In the genomic region with DNA sequence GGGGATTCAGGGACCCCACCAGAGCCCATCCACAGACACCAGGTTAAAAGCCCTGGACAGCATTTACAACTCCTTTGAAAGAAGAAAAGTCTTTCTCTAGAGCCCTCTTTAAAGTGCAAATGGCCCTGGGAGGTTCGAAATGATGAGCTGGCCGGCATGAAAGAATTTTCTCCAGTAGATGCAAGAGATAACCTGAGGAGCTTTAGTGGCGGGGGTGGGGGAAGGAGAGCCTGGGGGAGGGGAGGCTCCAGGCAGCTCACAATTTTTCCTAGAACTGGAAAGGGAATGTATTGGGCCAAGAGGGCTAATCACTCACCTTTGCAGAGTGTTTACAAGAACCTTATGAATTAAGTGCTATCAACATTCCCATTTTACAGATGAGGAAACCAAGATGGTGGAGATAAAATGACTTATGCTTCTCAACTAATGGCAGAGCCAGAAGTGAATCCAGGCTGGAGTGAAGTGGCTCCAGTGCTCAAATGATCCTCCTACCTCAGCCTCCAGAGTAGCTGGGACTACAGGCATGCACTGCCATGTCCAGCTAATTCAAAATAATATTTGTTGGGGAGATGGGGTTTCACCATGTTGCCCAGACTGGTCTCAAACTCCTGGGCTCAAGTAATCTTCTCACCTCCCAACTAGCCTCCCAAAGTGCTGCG, we compare ENCODE assay signal across 19 cellular contexts. TPM values are rescaled to one million over a fixed set of nuclear protein-coding genes. Genes with fewer than 3 reads are reported as not detected.
A peak's percentile ranks its signal among the peaks of the same experiment; 100 is the strongest.
DNase-seq lines count a peak whose midpoint lies in the region; ATAC-seq and TF ChIP-seq lines count a peak whose summit lies in the region.
"Had no signal": no experiment of that assay in that cellular context is flagged by ENCODE, and none has a peak within 500 bp of the region (broad histone marks: within the 10 kb centered on the region; RNA-seq: fewer than 3 reads in every experiment).

No MANE protein-coding gene starts in this region.

- H3K27me3 ChIP-seq in mammary epithelial cell (ENCODE audit: insufficient read depth, low read length) (no peaks in the 10 kb centered on the region), colonic mucosa (peaks cover 9% of the 10 kb centered on the region)

- in situ Hi-C loops in mammary epithelial cell (cut with MboI; ENCODE audit: low sequenced_read_pairs in 2 of 2) = no loop called here

- intact Hi-C loops in mammary epithelial cell (cut with micrococcal nuclease) (no loop called here), MCF 10A (cut with micrococcal nuclease) (no loop called here), colonic mucosa (cut with DNase I) (no loop called here)

- dilution Hi-C loops in mammary epithelial cell (cut with HindIII; ENCODE audit: low sequenced_read_pairs) = no loop called here

- H3K9me3 Mint-ChIP-seq in MCF 10A (ENCODE audit: unreplicated experiment) = no peaks in the 10 kb centered on the region
- no peaks in the 10 kb centered on the region for H3K9me3 Mint-ChIP-seq in mesothelial cell of epicardium
- no peaks in the 10 kb centered on the region for H3K9me3 Mint-ChIP-seq in stimulated activated memory B cell treated with anti-CD40 and anti-IgM and Interleukin-4, amounts not matched to agents 10 μg/mL and 1 μg/mL and 100 μg/mL, for 72 hours
- H3K9me3 Mint-ChIP-seq: activated CD4-positive, alpha-beta memory T cell treated with anti-CD3 and anti-CD28 coated beads for 36 hours; activated naive CD4-positive, alpha-beta T cell treated with anti-CD3 and anti-CD28 coated beads, Interleukin-2, amount 10 ng/mL, durations not matched to agents 7 days and 5 days had no signal

- no peaks in the 10 kb centered on the region for H3K9me3 ChIP-seq in mammary epithelial cell (replicated peaks; ENCODE audit: insufficient read depth, low read length)
- H3K9me3 ChIP-seq in colonic mucosa = no peaks in the 10 kb centered on the region

- ATAC-seq in GM21825 (IDR thresholded peaks at IDR 0.05; ENCODE audit: unreplicated experiment) = no peak
- no peak for ATAC-seq in stimulated activated memory B cell treated with anti-CD40 and anti-IgM and Interleukin-4, amounts not matched to agents 10 μg/mL and 1 μg/mL and 100 μg/mL, for 72 hours
- ATAC-seq: Right ventricle myocardium inferior, T-helper 17 cell had no signal

- H3K36me3 ChIP-seq in mammary epithelial cell (ENCODE audit: insufficient read depth, low read length) (no peaks in the 10 kb centered on the region), colonic mucosa (no peaks in the 10 kb centered on the region)
- H3K36me3 ChIP-seq: BLaER1, WERI-Rb-1 had no signal

- peaks cover 12% of the 10 kb centered on the region for H3K4me1 ChIP-seq in mammary epithelial cell (ENCODE audit: insufficient read depth, low read length)
- H3K4me1 ChIP-seq in colonic mucosa = no peaks in the 10 kb centered on the region
- H3K4me1 ChIP-seq: BLaER1 had no signal

- TF ChIP-seq CTCF in mammary epithelial cell (conservative IDR thresholded peaks at IDR 0.05 in 1 of 2, IDR thresholded peaks at IDR 0.05 in 1 of 2; ENCODE audit: extremely low read depth in 1 of 2, insufficient read depth in 1 of 2, low read depth in 1 of 2, low read length in 2 of 2) (no peak), MCF 10A (IDR thresholded peaks at IDR 0.05; ENCODE audit: unreplicated experiment) (no peak), colonic mucosa (IDR thresholded peaks at IDR 0.05) (no peak), mesothelial cell of epicardium (IDR thresholded peaks at IDR 0.05; ENCODE audit: unreplicated experiment) (no peak)

- H3K9ac ChIP-seq in mammary epithelial cell (ENCODE audit: insufficient read depth, low read length) = no peak overlapping the region
- peak overlapping the region in 1 of 2 donors; percentile 68 for H3K9ac ChIP-seq in colonic mucosa (ENCODE audit: low read depth in 2 of 2, low read length in 2 of 2)
- H3K9ac ChIP-seq: BLaER1 had no signal

- no peaks in the 10 kb centered on the region for H3K36me3 Mint-ChIP-seq in MCF 10A (ENCODE audit: insufficient read depth, unreplicated experiment)
- peaks cover 2% of the 10 kb centered on the region for H3K36me3 Mint-ChIP-seq in mesothelial cell of epicardium
- no peaks in the 10 kb centered on the region for H3K36me3 Mint-ChIP-seq in stimulated activated memory B cell treated with anti-CD40 and anti-IgM and Interleukin-4, amounts not matched to agents 10 μg/mL and 1 μg/mL and 100 μg/mL, for 72 hours
- H3K36me3 Mint-ChIP-seq: activated CD4-positive, alpha-beta memory T cell treated with anti-CD3 and anti-CD28 coated beads for 36 hours; activated naive CD4-positive, alpha-beta T cell treated with anti-CD3 and anti-CD28 coated beads, Interleukin-2, amount 10 ng/mL, durations not matched to agents 7 days and 5 days had no signal

- H3K4me1 Mint-ChIP-seq in MCF 10A (ENCODE audit: insufficient read depth, unreplicated experiment) = peaks cover 14% of the 10 kb centered on the region
- H3K4me1 Mint-ChIP-seq in mesothelial cell of epicardium = peaks cover 22% of the 10 kb centered on the region
- H3K4me1 Mint-ChIP-seq in stimulated activated memory B cell treated with anti-CD40 and anti-IgM and Interleukin-4, amounts not matched to agents 10 μg/mL and 1 μg/mL and 100 μg/mL, for 72 hours = peaks cover 14% of the 10 kb centered on the region

- H3K79me2 ChIP-seq in mammary epithelial cell (ENCODE audit: insufficient read depth, low read length) = peaks cover 8% of the 10 kb centered on the region

- no peaks in the 10 kb centered on the region for H4K20me1 ChIP-seq in mammary epithelial cell (ENCODE audit: insufficient read depth, low read length)
- H4K20me1 ChIP-seq: BLaER1 had no signal

- H3K4me3 Mint-ChIP-seq in MCF 10A (ENCODE audit: unreplicated experiment) (no peak overlapping the region), mesothelial cell of epicardium (peak overlapping the region; percentile 10)
- no peak overlapping the region for H3K4me3 Mint-ChIP-seq in stimulated activated memory B cell treated with anti-CD40 and anti-IgM and Interleukin-4, amounts not matched to agents 10 μg/mL and 1 μg/mL and 100 μg/mL, for 72 hours
- H3K4me3 Mint-ChIP-seq: activated CD4-positive, alpha-beta memory T cell treated with anti-CD3 and anti-CD28 coated beads for 36 hours; activated naive CD4-positive, alpha-beta T cell treated with anti-CD3 and anti-CD28 coated beads, Interleukin-2, amount 10 ng/mL, durations not matched to agents 7 days and 5 days; T-helper 17 cell had no signal

- WGBS in mammary epithelial cell (ENCODE audit: low coverage, missing lambda C conversion rate) = no CpG with 5 or more reads among the region's 4 CpGs

- CTCF ChIA-PET in mammary epithelial cell (lab: Charles Lee; ENCODE audit: low non-redundant PET) (no interaction called here), MCF 10A (lab: Yijun Ruan, JAX) (no interaction called here)

- H3K27me3 Mint-ChIP-seq in MCF 10A (ENCODE audit: insufficient read depth, unreplicated experiment) (no peaks in the 10 kb centered on the region), mesothelial cell of epicardium (ENCODE audit: low read depth) (peaks cover 18% of the 10 kb centered on the region)
- H3K27me3 Mint-ChIP-seq in stimulated activated memory B cell treated with anti-CD40 and anti-IgM and Interleukin-4, amounts not matched to agents 10 μg/mL and 1 μg/mL and 100 μg/mL, for 72 hours = peaks cover 41% of the 10 kb centered on the region

- H3K4me2 ChIP-seq in mammary epithelial cell (ENCODE audit: insufficient read depth, low read depth, low read length) = peak overlapping the region; percentile 50
- H3K4me2 ChIP-seq: BLaER1 had no signal

- DNase-seq in mammary epithelial cell (no peak), MCF 10A (ENCODE audit: unreplicated experiment) (no peak), colonic mucosa (no peak), mesothelial cell of epicardium (ENCODE audit: low spot score in 2 of 2, unreplicated experiment in 2 of 2) (no peak), NCI-H345 (lab: John Stamatoyannopoulos, UW) (no peak), COLO829 (ENCODE audit: low spot score) (no peak)
- DNase-seq: activated CD4-positive, alpha-beta memory T cell treated with anti-CD3 and anti-CD28 coated beads for 36 hours; activated naive CD4-positive, alpha-beta T cell treated with anti-CD3 and anti-CD28 coated beads, Interleukin-2, amount 10 ng/mL, durations not matched to agents 7 days and 5 days; aorta; IMR-90; left colon; NCI-H187; T-helper 17 cell had no signal

- no TSS peak for BruUV-seq in mammary epithelial cell (replicated peaks; lab: Mats Ljungman, UMichigan)
- BruUV-seq in MCF 10A (replicated peaks; lab: Mats Ljungman, UMichigan) = no TSS peak

- H3K27ac ChIP-seq in mammary epithelial cell (ENCODE audit: insufficient read depth, low read depth, low read length) = peak overlapping the region; percentile 10
- peak overlapping the region; percentile 87 for H3K27ac ChIP-seq in colonic mucosa
- H3K27ac ChIP-seq: BLaER1, WERI-Rb-1 had no signal

- no peak overlapping the region for H3K27ac Mint-ChIP-seq in MCF 10A (ENCODE audit: low read depth, unreplicated experiment)
- H3K27ac Mint-ChIP-seq in mesothelial cell of epicardium = peak overlapping the region; percentile 90
- no peak overlapping the region for H3K27ac Mint-ChIP-seq in stimulated activated memory B cell treated with anti-CD40 and anti-IgM and Interleukin-4, amounts not matched to agents 10 μg/mL and 1 μg/mL and 100 μg/mL, for 72 hours
- H3K27ac Mint-ChIP-seq: activated CD4-positive, alpha-beta memory T cell treated with anti-CD3 and anti-CD28 coated beads for 36 hours; activated naive CD4-positive, alpha-beta T cell treated with anti-CD3 and anti-CD28 coated beads, Interleukin-2, amount 10 ng/mL, durations not matched to agents 7 days and 5 days; T-helper 17 cell had no signal

- H3K4me3 ChIP-seq in mammary epithelial cell (replicated peaks in 1 of 3; ENCODE audit: insufficient read depth in 1 of 3, low read depth in 2 of 3, low read length in 3 of 3) (no peak overlapping the region), colonic mucosa (no peak overlapping the region)
- H3K4me3 ChIP-seq: BLaER1 had no signal

- H2AFZ ChIP-seq in mammary epithelial cell (ENCODE audit: low read depth, low read length) = peak overlapping the region; percentile 62

- POLR2A ChIA-PET in MCF 10A (lab: Yijun Ruan, JAX) = no interaction called here

RNA-seq across cellular contexts. Expression of gene CDH1, which starts 4.2 kb away (rescaled TPM):
- total RNA-seq in mammary epithelial cell (100 to 1,000 TPM; 355 to 369 TPM), MCF 10A (2022) (37.6 and 37.7 TPM in 2 replicates), colonic mucosa (100 to 1,000 TPM; 494 to 519 TPM), mesothelial cell of epicardium (214 to 236 TPM (median 219 TPM) in 3 replicates)
- 206 TPM for polyA plus RNA-seq in mammary epithelial cell
- polyA minus RNA-seq in mammary epithelial cell = 520 TPM
- total RNA-seq: osteocyte, Right ventricle myocardium inferior had no signal
- polyA plus RNA-seq: IMR-90 had no signal
